Comparison of ENCODE assay signal across 20 cellular contexts in the genomic region with DNA sequence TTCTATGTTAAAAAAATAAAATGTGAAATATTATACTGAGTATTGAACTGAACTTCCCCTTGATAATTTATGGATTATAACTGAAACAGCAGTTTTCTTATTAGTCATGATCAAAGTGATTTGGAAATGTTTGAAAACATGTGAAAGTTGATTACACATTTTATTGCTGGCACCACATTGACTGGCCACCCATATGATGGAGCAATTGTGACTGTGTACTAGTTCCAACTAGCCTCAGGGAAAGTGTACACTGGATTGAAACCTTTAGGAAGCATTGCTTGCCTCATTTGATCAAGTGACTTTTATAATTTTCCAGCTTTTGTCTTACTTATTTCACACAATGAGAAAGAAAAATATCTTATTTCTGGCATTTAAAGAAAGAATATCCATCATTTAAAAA.
"Had no signal": no experiment of that assay in that cellular context is flagged by ENCODE, and none has a peak within 500 bp of the region (broad histone marks: within the 10 kb centered on the region; RNA-seq: fewer than 3 reads in every experiment).

No MANE protein-coding gene starts in this region.

- H3K4me1 ChIP-seq: SJSA1 had no signal

- H3K27ac ChIP-seq: SJSA1, SK-N-MC had no signal

- H3K36me3 ChIP-seq: MG63, SJSA1 had no signal

- H3K9me3 ChIP-seq: MG63, SJSA1 had no signal

- H3K4me3 ChIP-seq: MG63, SJSA1, SK-N-MC had no signal

- DNase-seq: KBM-7, MG63, NCI-H1092, NCI-H1105 treated with DMSO at 0.1 percent for 48 hours, NCI-H1417 treated with DMSO at 0.1 percent for 48 hours, NCI-H146, NCI-H1694 treated with DMSO at 0.1 percent for 48 hours, NCI-H1930, NCI-H2107, NCI-H2227 treated with DMSO at 0.1 percent for 48 hours, NCI-H446, NCI-H510A, NCI-H524 treated with DMSO at 0.1 percent for 48 hours, NCI-H69, NCI-H774, Right ventricle myocardium superior, RPMI8226, SIG-M5 had no signal

- H3K27me3 ChIP-seq: MG63, SJSA1 had no signal
